Comparison of ENCODE assay signal across 26 cellular contexts in genomic region chr20:60101201-60101893, GRCh38.
DNase-seq lines count a peak whose midpoint lies in the region; ATAC-seq and TF ChIP-seq lines count a peak whose summit lies in the region.
"Had no signal": no experiment of that assay in that cellular context is flagged by ENCODE, and none has a peak within 500 bp of the region (broad histone marks: within the 10 kb centered on the region; RNA-seq: fewer than 3 reads in every experiment).

No MANE protein-coding gene starts in this region.

- ATAC-seq in effector memory CD8-positive, alpha-beta T cell (replicated peaks), result no peak
- ATAC-seq: activated T-cell treated with anti-CD3 and anti-CD28 coated beads, Interleukin-2, amount 50 U/mL, for 4 hours; heart right ventricle had no signal

- DNase-seq in DMS79 treated with DMSO at 0.1 percent for 48 hours (lab: John Stamatoyannopoulos, UW), result peak; percentile 30
- no peak for DNase-seq in effector memory CD8-positive, alpha-beta T cell
- peak; percentile 64 for DNase-seq in osteoblast (ENCODE audit: insufficient read length, low spot score, missing footprints)
- DNase-seq in NCI-H146 (lab: John Stamatoyannopoulos, UW), result no peak
- DNase-seq in GM20000 (ENCODE audit: low spot score), result no peak
- DNase-seq in superior temporal gyrus (ENCODE audit: extremely low spot score), result no peak
- DNase-seq: activated naive CD4-positive, alpha-beta T cell treated with Interleukin-2 at 50 U/mL for 16 hours; activated T-cell treated with anti-CD3 and anti-CD28 coated beads, Interleukin-2, amount 50 U/mL, for 4 hours; anterior cingulate cortex; central memory CD4-positive, alpha-beta T cell; dorsolateral prefrontal cortex; heart right ventricle; HFFc6; Kasumi-1; left ventricle myocardium inferior; NCI-H1092 treated with DMSO at 0.1 percent for 48 hours; NCI-H2081; NCI-H510A; Peyer's patch; stimulated activated CD4-positive, alpha-beta T cell treated with anti-CD3 and anti-CD28 coated beads, Interleukin-2, amount 100 ng/mL, for 24 hours; stimulated activated naive B cell treated with anti-CD40 and anti-IgM and Interleukin-4, amounts not matched to agents 10 μg/mL and 1 μg/mL and 100 μg/mL, for 72 hours; testis; WERI-Rb-1 had no signal

- no peaks in the 10 kb centered on the region for H3K9me3 Mint-ChIP-seq in effector memory CD8-positive, alpha-beta T cell
- H3K9me3 Mint-ChIP-seq: activated T-cell treated with anti-CD3 and anti-CD28 coated beads, Interleukin-2, amount 50 U/mL, for 4 hours; HFFc6; T-helper 1 cell treated with Interleukin-12 subunit alpha and Interleukin-12 subunit beta and Interleukin-4 antibody, amounts not matched to agents 30 μg/mL and 1 μg/mL, for 36 hours had no signal

- no peaks in the 10 kb centered on the region for H3K4me1 ChIP-seq in osteoblast (ENCODE audit: insufficient read depth, low read length)
- H3K4me1 ChIP-seq: left ventricle myocardium inferior, Peyer's patch, testis had no signal

- H3K79me2 ChIP-seq in osteoblast (ENCODE audit: insufficient read depth, low read length), result no peaks in the 10 kb centered on the region

- H3K27me3 ChIP-seq in osteoblast (ENCODE audit: insufficient read depth, low read length), result no peaks in the 10 kb centered on the region
- H3K27me3 ChIP-seq: Peyer's patch, testis had no signal

- H3K36me3 Mint-ChIP-seq in effector memory CD8-positive, alpha-beta T cell (ENCODE audit: insufficient read depth), result no peaks in the 10 kb centered on the region
- H3K36me3 Mint-ChIP-seq: stimulated activated naive B cell treated with anti-CD40 and anti-IgM and Interleukin-4, amounts not matched to agents 10 μg/mL and 1 μg/mL and 100 μg/mL, for 72 hours had no signal

- TF ChIP-seq CTCF in osteoblast (IDR thresholded peaks at IDR 0.05; ENCODE audit: extremely low read depth, low read depth, low read length) (no peak), GM20000 (IDR thresholded peaks at IDR 0.05; ENCODE audit: extremely low read depth, missing control alignments) (no peak)

- H3K9me3 ChIP-seq in KOPT-K1 (ENCODE audit: insufficient read depth, low read length, poor library complexity, severe bottlenecking) (no peaks in the 10 kb centered on the region), osteoblast (ENCODE audit: low read depth, low read length) (no peaks in the 10 kb centered on the region)
- H3K9me3 ChIP-seq: Peyer's patch, testis had no signal

- H3K36me3 ChIP-seq in KOPT-K1 (ENCODE audit: insufficient read depth, low read length), result peaks cover 8% of the 10 kb centered on the region
- H3K36me3 ChIP-seq in osteoblast (ENCODE audit: insufficient read depth, low read length), result no peaks in the 10 kb centered on the region
- H3K36me3 ChIP-seq: heart right ventricle, left ventricle myocardium inferior, Peyer's patch, WERI-Rb-1 had no signal

- no peaks in the 10 kb centered on the region for H3K27me3 Mint-ChIP-seq in effector memory CD8-positive, alpha-beta T cell
- H3K27me3 Mint-ChIP-seq: stimulated activated naive B cell treated with anti-CD40 and anti-IgM and Interleukin-4, amounts not matched to agents 10 μg/mL and 1 μg/mL and 100 μg/mL, for 72 hours had no signal

- no peak overlapping the region for H3K4me2 ChIP-seq in osteoblast (ENCODE audit: insufficient read depth, low read length)

- H3K4me3 Mint-ChIP-seq in effector memory CD8-positive, alpha-beta T cell, result peak overlapping the region; percentile 11 to 57
- H3K4me3 Mint-ChIP-seq: activated T-cell treated with anti-CD3 and anti-CD28 coated beads, Interleukin-2, amount 50 U/mL, for 4 hours; HFFc6; neural crest cell; stimulated activated naive B cell treated with anti-CD40 and anti-IgM and Interleukin-4, amounts not matched to agents 10 μg/mL and 1 μg/mL and 100 μg/mL, for 72 hours; T-helper 1 cell treated with Interleukin-12 subunit alpha and Interleukin-12 subunit beta and Interleukin-4 antibody, amounts not matched to agents 30 μg/mL and 1 μg/mL, for 36 hours had no signal

- H3K4me3 ChIP-seq in osteoblast (ENCODE audit: insufficient read depth, low read length), result no peak overlapping the region
- H3K4me3 ChIP-seq: dorsolateral prefrontal cortex, heart right ventricle, left ventricle myocardium inferior, Peyer's patch, testis had no signal

- peaks cover 11 to 13% of the 10 kb centered on the region in 2 donors for H3K4me1 Mint-ChIP-seq in effector memory CD8-positive, alpha-beta T cell (ENCODE audit: low read depth in 2 of 2)

- H4K20me1 ChIP-seq in osteoblast (ENCODE audit: insufficient read depth, low read length), result no peaks in the 10 kb centered on the region

- H3K27ac ChIP-seq in KOPT-K1 (ENCODE audit: low read depth, low read length, poor library complexity, severe bottlenecking) (peak overlapping the region; percentile 68), osteoblast (ENCODE audit: low read depth, low read length) (no peak overlapping the region)
- H3K27ac ChIP-seq: dorsolateral prefrontal cortex, left ventricle myocardium inferior, Peyer's patch, testis, WERI-Rb-1 had no signal

- H3K27ac Mint-ChIP-seq in effector memory CD8-positive, alpha-beta T cell, result peak overlapping the region; percentile 57 to 85
- H3K27ac Mint-ChIP-seq: HFFc6; stimulated activated naive B cell treated with anti-CD40 and anti-IgM and Interleukin-4, amounts not matched to agents 10 μg/mL and 1 μg/mL and 100 μg/mL, for 72 hours; T-helper 1 cell treated with Interleukin-12 subunit alpha and Interleukin-12 subunit beta and Interleukin-4 antibody, amounts not matched to agents 30 μg/mL and 1 μg/mL, for 36 hours had no signal

- H2AFZ ChIP-seq in osteoblast (ENCODE audit: low read length), result no peak overlapping the region

Comparison
In these comparisons a context has a peak if more than half of its experiments do, and no peak if none do; other contexts are left out.
1. DNase-seq: peak in DMS79 treated with DMSO at 0.1 percent for 48 hours (single experiment) and osteoblast (single experiment); none in effector memory CD8-positive, alpha-beta T cell (0 of 3), NCI-H146 (single experiment), GM20000 (single experiment) and superior temporal gyrus (single experiment).